In genomic region chr13:19324325-19324724, GRCh38 we compare ENCODE assay signal across 28 cellular contexts.
"Had no signal": no experiment of that assay in that cellular context is flagged by ENCODE, and none has a peak within 500 bp of the region (broad histone marks: within the 10 kb centered on the region; RNA-seq: fewer than 3 reads in every experiment).

No MANE protein-coding gene starts in this region.

- H3K4me3 ChIP-seq: neural progenitor cell, ovary, psoas muscle, skin epidermis, smooth muscle cell, spleen, suprapubic skin, testis, tibial artery, transverse colon, upper lobe of right lung, uterus had no signal

- H3K4me1 ChIP-seq: neural progenitor cell, parathyroid adenoma, psoas muscle, spleen, suprapubic skin, testis, tibial artery, transverse colon, upper lobe of right lung, uterus had no signal

- H3K9me3 ChIP-seq: ovary, psoas muscle, testis, uterus had no signal

- H3K27me3 ChIP-seq: neural progenitor cell, ovary, spleen, suprapubic skin, testis, tibial artery, transverse colon, upper lobe of right lung, uterus had no signal

- H3K79me2 ChIP-seq: parathyroid adenoma had no signal

- H3K27ac ChIP-seq: neural progenitor cell, ovary, parathyroid adenoma, psoas muscle, skin epidermis, spleen, suprapubic skin, testis, tibial artery, transverse colon, upper lobe of right lung, uterus had no signal

- ATAC-seq: natural killer cell; psoas muscle; right cardiac atrium; sciatic nerve; stimulated activated memory B cell treated with anti-CD40 and anti-IgM and Interleukin-4, amounts not matched to agents 10 μg/mL and 1 μg/mL and 100 μg/mL, for 72 hours; stimulated activated naive CD8-positive, alpha-beta T cell treated with anti-CD3 and anti-CD28 coated beads, Interleukin-15, amount 100 ng/mL, for 72 hours; stimulated activated naive CD8-positive, alpha-beta T cell treated with anti-CD3 and anti-CD28 coated beads, Interleukin-15, Interleukin-2, amounts not matched to agents 100 U/mL and 50 U/mL, for 24 hours; upper lobe of right lung had no signal

- H3K36me3 ChIP-seq: neural progenitor cell, ovary, spleen, suprapubic skin, tibial artery, transverse colon, upper lobe of right lung, uterus had no signal

- H3K4me2 ChIP-seq: neural progenitor cell, smooth muscle cell had no signal

- DNase-seq: natural killer cell; occipital lobe; ovary; posterior cingulate gyrus; psoas muscle; right cardiac atrium; spleen; stimulated activated CD4-positive, alpha-beta T cell treated with anti-CD3 and anti-CD28 coated beads, Interleukin-12 subunit alpha, Interleukin-12 subunit beta, amount 100 ng/mL, for 4 hours; stimulated activated CD4-positive, alpha-beta T cell treated with anti-CD3 and anti-CD28 coated beads, Interleukin-1b, Interleukin-23, amount 100 ng/mL, for 48 hours; stimulated activated CD4-positive, alpha-beta T cell treated with anti-CD3 and anti-CD28 coated beads, Interleukin-4, amount 100 ng/mL, for 1 hour; stimulated activated CD4-positive, alpha-beta T cell treated with anti-CD3 and anti-CD28 coated beads, Interleukin-4, amount 100 ng/mL, for 4 hours; stimulated activated CD8-positive, alpha-beta memory T cell treated with anti-CD3 and anti-CD28 coated beads, Interleukin-4, amount 100 ng/mL, for 48 hours; stimulated activated naive CD4-positive, alpha-beta T cell; stimulated activated naive CD8-positive, alpha-beta T cell treated with anti-CD3 and anti-CD28 coated beads, Interleukin-15, amount 100 ng/mL, for 72 hours; stimulated activated naive CD8-positive, alpha-beta T cell treated with anti-CD3 and anti-CD28 coated beads, Interleukin-15, Interleukin-2, amounts not matched to agents 100 U/mL and 50 U/mL, for 24 hours; substantia nigra; testis; tibial artery; transverse colon; upper lobe of right lung; uterus had no signal

- H2AFZ ChIP-seq: neural progenitor cell, parathyroid adenoma had no signal

- H3K9ac ChIP-seq: neural progenitor cell, parathyroid adenoma had no signal
